Comparison of ENCODE assay signal across 9 cellular contexts in genomic region chr3:39541917-39542329, GRCh38.
DNase-seq lines count a peak whose midpoint lies in the region; ATAC-seq, FAIRE-seq and TF ChIP-seq lines count a peak whose summit lies in the region.
"Had no signal": no experiment of that assay in that cellular context is flagged by ENCODE, and none has a peak within 500 bp of the region (broad histone marks: within the 10 kb centered on the region; RNA-seq: fewer than 3 reads in every experiment).

No MANE protein-coding gene starts in this region.

- H3K79me2 ChIP-seq in GM12878 (ENCODE audit: control insufficient read depth, insufficient read depth, low read length): no peaks in the 10 kb centered on the region

- TF ChIP-seq POLR2A in GM12878 (IDR thresholded peaks at IDR 0.05; ENCODE audit: low read depth, low read length): no peak

- no peaks in the 10 kb centered on the region for H3K27me3 Mint-ChIP-seq in mesothelial cell of epicardium (ENCODE audit: low read depth)
- peaks cover 13% of the 10 kb centered on the region for H3K27me3 Mint-ChIP-seq in stimulated activated memory B cell treated with anti-CD40 and anti-IgM and Interleukin-4, amounts not matched to agents 10 μg/mL and 1 μg/mL and 100 μg/mL, for 72 hours

- H3K27me3 ChIP-seq in GM12878 (replicated peaks in 1 of 2; ENCODE audit: control insufficient read depth in 2 of 2, insufficient read depth in 2 of 2, low read length in 1 of 2): no peaks in the 10 kb centered on the region

- RAD21 ChIA-PET in GM12878 (lab: Charles Lee; ENCODE audit: unreplicated experiment): no interaction called here

- SMC1A ChIA-PET in GM12878 (lab: Charles Lee; ENCODE audit: uncharacterized antibody, unreplicated experiment): no interaction called here

- no peak for TF ChIP-seq EP300 in GM12878 (IDR thresholded peaks at IDR 0.05; ENCODE audit: borderline replicate concordance in 1 of 2, control insufficient read depth in 1 of 2, low read depth in 2 of 2, low read length in 2 of 2)

- no peaks in the 10 kb centered on the region for H3K36me3 ChIP-seq in GM12878 (ENCODE audit: control insufficient read depth in 2 of 2, insufficient read depth in 2 of 2, low read length in 1 of 2)

- no peak overlapping the region for H3K4me2 ChIP-seq in GM12878 (ENCODE audit: control insufficient read depth, insufficient read depth)

- no peaks in the 10 kb centered on the region for H4K20me1 ChIP-seq in GM12878 (ENCODE audit: control insufficient read depth, insufficient read depth)

- CTCF ChIA-PET in GM12878 (lab: Yijun Ruan, JAX): interaction anchor here (0.7 to 1.7 kb wide), 3 partner anchors 9 to 449 kb away, joined by 3 to 4 read pairs (median 4); no protein-coding TSS in a partner anchor

- H3K36me3 Mint-ChIP-seq in mesothelial cell of epicardium: no peaks in the 10 kb centered on the region
- no peaks in the 10 kb centered on the region for H3K36me3 Mint-ChIP-seq in stimulated activated memory B cell treated with anti-CD40 and anti-IgM and Interleukin-4, amounts not matched to agents 10 μg/mL and 1 μg/mL and 100 μg/mL, for 72 hours

- no peaks in the 10 kb centered on the region for H3K9me3 Mint-ChIP-seq in mesothelial cell of epicardium
- H3K9me3 Mint-ChIP-seq in stimulated activated memory B cell treated with anti-CD40 and anti-IgM and Interleukin-4, amounts not matched to agents 10 μg/mL and 1 μg/mL and 100 μg/mL, for 72 hours: peaks cover 7% of the 10 kb centered on the region

- peak; percentile 21; the same call in 1 of the 2 replicates for TF ChIP-seq RAD21 in GM12878 (IDR thresholded peaks at IDR 0.05; ENCODE audit: insufficient read depth, low read depth, low read length)

- WGBS in GM12878 (ENCODE audit: insufficient coverage, insufficient replicate concordance, low lambda C conversion rate, missing lambda C conversion rate): 18% methylated on average over 5 of the region's 5 CpGs

- ATAC-seq in GM12878 (peak; percentile 37; the same call in 2 of the 3 replicates), GM18870 (IDR thresholded peaks at IDR 0.05; ENCODE audit: unreplicated experiment) (no peak)
- no peak for ATAC-seq in stimulated activated memory B cell treated with anti-CD40 and anti-IgM and Interleukin-4, amounts not matched to agents 10 μg/mL and 1 μg/mL and 100 μg/mL, for 72 hours

- BruUV-seq in GM12878 (replicated peaks; lab: Mats Ljungman, UMichigan): no TSS peak

- H3K4me3 ChIP-seq in GM12878: no peak overlapping the region
- H3K4me3 ChIP-seq: lung had no signal

- H3K4me1 ChIP-seq in GM12878 (ENCODE audit: control insufficient read depth, insufficient read depth, low read length): no peaks in the 10 kb centered on the region

- peak; percentile 19 for DNase-seq in DMS153 (lab: John Stamatoyannopoulos, UW)
- DNase-seq in LoVo (ENCODE audit: low spot score): peak; percentile 28
- no peak for DNase-seq in GM12878 (ENCODE audit: low read depth, low spot score)
- DNase-seq in mesothelial cell of epicardium (ENCODE audit: low spot score in 2 of 2, unreplicated experiment in 2 of 2): no peak
- DNase-seq in retina: no peak
- DNase-seq in activated effector memory CD4-positive, alpha-beta T cell treated with Interleukin-2 at 50 U/mL for 16 hours: no peak

- H3K4me3 Mint-ChIP-seq in mesothelial cell of epicardium: peak overlapping the region; percentile 43
- no peak overlapping the region for H3K4me3 Mint-ChIP-seq in stimulated activated memory B cell treated with anti-CD40 and anti-IgM and Interleukin-4, amounts not matched to agents 10 μg/mL and 1 μg/mL and 100 μg/mL, for 72 hours

- no peaks in the 10 kb centered on the region; the same call in 1 of the 3 replicates for H3K9me3 ChIP-seq in GM12878 (replicated peaks; ENCODE audit: control insufficient read depth, insufficient read depth, low read length)

- H3K27ac Mint-ChIP-seq in mesothelial cell of epicardium: no peak overlapping the region
- no peak overlapping the region for H3K27ac Mint-ChIP-seq in stimulated activated memory B cell treated with anti-CD40 and anti-IgM and Interleukin-4, amounts not matched to agents 10 μg/mL and 1 μg/mL and 100 μg/mL, for 72 hours

- in situ Hi-C loops in GM12878 (cut with MboI): no loop called here

- FAIRE-seq in GM12878 (lab: Jason Lieb, UNC): no peak

- no peak overlapping the region for H3K9ac ChIP-seq in GM12878 (ENCODE audit: control insufficient read depth, insufficient read depth, low read length)

- H3K4me1 Mint-ChIP-seq in mesothelial cell of epicardium: peaks cover 2% of the 10 kb centered on the region
- H3K4me1 Mint-ChIP-seq in stimulated activated memory B cell treated with anti-CD40 and anti-IgM and Interleukin-4, amounts not matched to agents 10 μg/mL and 1 μg/mL and 100 μg/mL, for 72 hours: no peaks in the 10 kb centered on the region

- POLR2A ChIA-PET in GM12878 (lab: Charles Lee): no interaction called here

- no peak overlapping the region for H2AFZ ChIP-seq in GM12878 (ENCODE audit: control insufficient read depth, low read depth, low read length)

- intact Hi-C loops in GM12878 (cut with micrococcal nuclease; ENCODE audit: unreplicated experiment): no loop called here

- H3K27ac ChIP-seq in GM12878 (ENCODE audit: control insufficient read depth, insufficient read depth): no peak overlapping the region

- TF ChIP-seq CTCF in GM12878 (IDR thresholded peaks at IDR 0.05 in 2 of 3, conservative IDR thresholded peaks at IDR 0.05 in 1 of 3; ENCODE audit: control insufficient read depth in 2 of 3, extremely low read depth in 1 of 3, insufficient read depth in 1 of 3, low read depth in 3 of 3, low read length in 3 of 3) (peak in 2 of 3 experiments; percentile 28 to 30; a peak in 2 of 6 replicates), mesothelial cell of epicardium (IDR thresholded peaks at IDR 0.05; ENCODE audit: unreplicated experiment) (peak; percentile 38)

TF ChIP-seq in GM12878, 131 proteins besides CTCF, POLR2A, EP300 and RAD21:
- TF ChIP-seq CEBPB (IDR thresholded peaks at IDR 0.05; ENCODE audit: borderline replicate concordance in 1 of 2, low read depth in 2 of 2, low read length in 2 of 2) (no peak), IRF5 (IDR thresholded peaks at IDR 0.05; ENCODE audit: borderline replicate concordance) (no peak), RFX5 (IDR thresholded peaks at IDR 0.05; ENCODE audit: low read depth, low read length) (no peak), YBX1 (IDR thresholded peaks at IDR 0.05) (no peak), HDAC6 (IDR thresholded peaks at IDR 0.05; ENCODE audit: unreplicated experiment) (no peak), BMI1 (IDR thresholded peaks at IDR 0.05; ENCODE audit: borderline replicate concordance) (no peak), TCF7 (IDR thresholded peaks at IDR 0.05; ENCODE audit: borderline replicate concordance) (no peak), SIX5 (IDR thresholded peaks at IDR 0.05; ENCODE audit: low read depth, low read length, severe bottlenecking) (no peak), STAT3 (IDR thresholded peaks at IDR 0.05; ENCODE audit: low read depth, low read length) (no peak), KAT2A (conservative IDR thresholded peaks at IDR 0.05; ENCODE audit: control insufficient read depth, low read depth, low read length) (no peak), ASH2L (IDR thresholded peaks at IDR 0.05; ENCODE audit: borderline replicate concordance, low read depth) (no peak), SIN3A (IDR thresholded peaks at IDR 0.05; ENCODE audit: low read depth, low read length) (no peak), KDM1A (IDR thresholded peaks at IDR 0.05; ENCODE audit: borderline replicate concordance) (no peak), EZH2 (IDR thresholded peaks at IDR 0.05; ENCODE audit: borderline replicate concordance, control insufficient read depth, low read depth, low read length) (no peak), EED (IDR thresholded peaks at IDR 0.05; ENCODE audit: low read depth) (no peak), RELA (IDR thresholded peaks at IDR 0.05; ENCODE audit: borderline replicate concordance, partially characterized antibody) (no peak), ZNF622 (IDR thresholded peaks at IDR 0.05) (no peak), MEF2B (IDR thresholded peaks at IDR 0.05; ENCODE audit: partially characterized antibody, poor library complexity, severe bottlenecking) (no peak)
- TF ChIP-seq, protein P1, sequence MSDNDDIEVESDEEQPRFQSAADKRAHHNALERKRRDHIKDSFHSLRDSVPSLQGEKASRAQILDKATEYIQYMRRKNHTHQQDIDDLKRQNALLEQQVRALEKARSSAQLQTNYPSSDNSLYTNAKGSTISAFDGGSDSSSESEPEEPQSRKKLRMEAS (IDR thresholded peaks at IDR 0.05; ENCODE audit: low read depth, low read length): no peak

Comparison
In these comparisons a context has a peak if more than half of its experiments do, and no peak if none do; other contexts are left out.
1. DNase-seq: peak in DMS153 (single experiment) and LoVo (single experiment); none in GM12878 (single experiment), mesothelial cell of epicardium (0 of 2), retina (single experiment) and activated effector memory CD4-positive, alpha-beta T cell treated with Interleukin-2 at 50 U/mL for 16 hours (single experiment).